Comparison of ENCODE assay signal across 17 cellular contexts in genomic region chr16:86027366-86028126, GRCh38.
"Had no signal": no experiment of that assay in that cellular context is flagged by ENCODE, and none has a peak within 500 bp of the region (broad histone marks: within the 10 kb centered on the region; RNA-seq: fewer than 3 reads in every experiment).

No MANE protein-coding gene starts in this region.

- DNase-seq: activated naive CD4-positive, alpha-beta T cell; activated T-cell treated with anti-CD3 and anti-CD28 coated beads for 4 hours; cerebellar nuclear complex; erythroblast; left ventricle myocardium superior; nucleus accumbens; stimulated activated CD4-positive, alpha-beta T cell treated with anti-CD3 and anti-CD28 coated beads, Interleukin-4, amount 100 ng/mL, for 4 hours; SW 1271; testis had no signal

- H3K9me3 ChIP-seq: testis had no signal

- H3K36me3 ChIP-seq: gastroesophageal sphincter, right atrium auricular region had no signal

- FAIRE-seq: keratinocyte had no signal

- H3K27ac ChIP-seq: gastroesophageal sphincter, right atrium auricular region, skin epidermis, testis had no signal

- H3K4me3 ChIP-seq: gastroesophageal sphincter, right atrium auricular region, skin epidermis, testis had no signal

- ATAC-seq: gastroesophageal sphincter; left ventricle myocardium superior; natural killer cell treated with Interleukin-12 subunit alpha and Interleukin-12 subunit beta and Interleukin-15 and Interleukin-18, amount 100 ng/mL, for 72 hours had no signal

- H3K4me3 Mint-ChIP-seq: memory B cell; natural killer cell treated with Interleukin-12 subunit alpha and Interleukin-12 subunit beta and Interleukin-15 and Interleukin-18, amount 100 ng/mL, for 72 hours; stimulated activated naive CD8-positive, alpha-beta T cell treated with anti-CD3 and anti-CD28 coated beads, Interleukin-15, Interleukin-2, amounts not matched to agents 100 ng/mL and 50 ng/mL, for 24 hours; T-helper 2 cell treated with Interferon-gamma antibody and Interleukin-4, amounts not matched to agents 5 μg/mL and 100 μg/mL, for 36 hours had no signal

- H3K4me1 ChIP-seq: testis had no signal

- H3K27me3 ChIP-seq: gastroesophageal sphincter, right atrium auricular region, testis had no signal

- H3K27ac Mint-ChIP-seq: memory B cell; natural killer cell treated with Interleukin-12 subunit alpha and Interleukin-12 subunit beta and Interleukin-15 and Interleukin-18, amount 100 ng/mL, for 72 hours; stimulated activated naive CD8-positive, alpha-beta T cell treated with anti-CD3 and anti-CD28 coated beads, Interleukin-15, Interleukin-2, amounts not matched to agents 100 ng/mL and 50 ng/mL, for 24 hours; T-helper 2 cell treated with Interferon-gamma antibody and Interleukin-4, amounts not matched to agents 5 μg/mL and 100 μg/mL, for 36 hours had no signal
